ENCODE assay signal across 17 cellular contexts in the genomic region with DNA sequence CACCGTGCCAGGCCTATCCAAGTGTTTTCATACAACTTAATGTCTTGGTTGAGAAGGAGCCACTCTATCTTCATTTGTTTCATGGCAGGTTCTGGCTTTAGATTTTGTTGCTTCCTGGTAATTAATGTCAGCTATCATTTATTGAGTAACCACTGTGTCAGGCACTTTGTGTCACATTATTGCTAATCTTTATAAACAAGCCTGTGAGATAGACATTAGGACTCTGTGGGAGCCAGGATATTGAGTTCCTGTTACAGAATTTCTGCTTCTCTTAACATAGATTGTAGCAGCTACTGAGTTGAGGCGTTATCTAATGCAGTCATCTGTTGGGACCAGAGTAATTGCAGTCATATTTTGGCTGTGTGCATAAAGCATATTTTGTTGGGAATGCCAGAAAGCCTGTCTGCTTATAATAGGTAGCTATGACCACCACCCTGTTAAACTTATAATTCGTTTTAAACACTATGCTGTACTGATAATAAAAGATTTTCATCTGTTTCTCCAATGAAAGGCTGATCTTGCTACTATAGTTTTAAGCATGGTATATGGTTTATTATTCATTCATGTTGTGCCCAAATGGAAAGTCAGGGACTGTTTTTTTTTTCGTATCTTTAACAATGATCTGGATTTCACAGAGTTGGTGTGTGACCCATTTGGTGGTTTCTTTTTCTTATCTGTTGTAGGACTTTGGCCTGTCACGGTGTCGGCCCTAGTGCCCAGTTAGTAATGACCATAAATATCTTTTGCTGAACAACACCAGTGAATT. TPM values are rescaled to one million over a fixed set of nuclear protein-coding genes. Genes with fewer than 3 reads are reported as not detected.
DNase-seq lines count a peak whose midpoint lies in the region; ATAC-seq, FAIRE-seq and TF ChIP-seq lines count a peak whose summit lies in the region.
"Had no signal": no experiment of that assay in that cellular context is flagged by ENCODE, and none has a peak within 500 bp of the region (broad histone marks: within the 10 kb centered on the region; RNA-seq: fewer than 3 reads in every experiment).

No MANE protein-coding gene starts in this region.

- ATAC-seq in naive B cell (ENCODE audit: low read depth in 2 of 2) (no peak), HG02840 (IDR thresholded peaks at IDR 0.05; ENCODE audit: low FRiP score, unreplicated experiment) (no peak), GM19023 (IDR thresholded peaks at IDR 0.05; ENCODE audit: unreplicated experiment) (no peak)

- no peak for TF ChIP-seq CTCF in endothelial cell of umbilical vein (IDR thresholded peaks at IDR 0.05; ENCODE audit: extremely low read depth in 1 of 2, insufficient read depth in 1 of 2, low read depth in 1 of 2, low read length in 2 of 2)
- no peak for TF ChIP-seq CTCF in osteoblast (IDR thresholded peaks at IDR 0.05; ENCODE audit: extremely low read depth, low read depth, low read length)

- H3K36me3 Mint-ChIP-seq in naive B cell = peaks cover 20 to 26% of the 10 kb centered on the region in 2 donors
- H3K36me3 Mint-ChIP-seq in activated T-cell treated with anti-CD3 and anti-CD28 coated beads, Interleukin-2, amount 50 U/mL, for 24 hours (ENCODE audit: low read depth) = peaks cover 32% of the 10 kb centered on the region
- H3K36me3 Mint-ChIP-seq: natural killer cell had no signal

- no peaks in the 10 kb centered on the region for H3K9me1 ChIP-seq in endothelial cell of umbilical vein (replicated peaks; ENCODE audit: control insufficient read depth, extremely low read depth, insufficient read depth, low read length)

- H3K4me1 Mint-ChIP-seq in naive B cell = peaks cover 49 to 90% (median 87%) of the 10 kb centered on the region in 3 donors
- peaks cover 36% of the 10 kb centered on the region for H3K4me1 Mint-ChIP-seq in activated T-cell treated with anti-CD3 and anti-CD28 coated beads, Interleukin-2, amount 50 U/mL, for 24 hours (ENCODE audit: low read depth)

- POLR2A ChIA-PET in endothelial cell of umbilical vein (lab: Charles Lee) = no interaction called here

- DNase-seq in SK-N-MC (ENCODE audit: low read depth, low spot score) (no peak), endothelial cell of umbilical vein (ENCODE audit: low read depth, low spot score) (peak; percentile 26), naive B cell (no peak), osteoblast (ENCODE audit: insufficient read length, low spot score, missing footprints) (no peak)
- no peak for DNase-seq in activated T-cell treated with anti-CD3 and anti-CD28 coated beads, Interleukin-2, amount 50 U/mL, for 24 hours
- DNase-seq: activated CD8-positive, alpha-beta memory T cell treated with anti-CD3 and anti-CD28 coated beads, Interleukin-2, amount 50 U/mL, for 48 hours; cerebellar nuclear complex; COR-L47; Kasumi-1; natural killer cell; NCI-H1048; NCI-H524 treated with DMSO at 0.1 percent for 48 hours; Right ventricle myocardium superior; WERI-Rb-1 had no signal

- H3K4me3 ChIP-seq in SK-N-MC = no peak overlapping the region
- no peak overlapping the region for H3K4me3 ChIP-seq in endothelial cell of umbilical vein (replicated peaks in 1 of 3; ENCODE audit: insufficient read depth in 1 of 3, low read depth in 1 of 3, low read length in 3 of 3)
- H3K4me3 ChIP-seq in osteoblast (ENCODE audit: insufficient read depth, low read length) = no peak overlapping the region
- H3K4me3 ChIP-seq: lung had no signal

- H3K27ac Mint-ChIP-seq in naive B cell = peak overlapping the region in 5 of 6 donors; percentile 17 to 87 (median 32)
- no peak overlapping the region for H3K27ac Mint-ChIP-seq in activated T-cell treated with anti-CD3 and anti-CD28 coated beads, Interleukin-2, amount 50 U/mL, for 24 hours
- H3K27ac Mint-ChIP-seq: natural killer cell had no signal

- H3K4me2 ChIP-seq in endothelial cell of umbilical vein (ENCODE audit: insufficient read depth, low read length) (no peak overlapping the region), osteoblast (ENCODE audit: insufficient read depth, low read length) (no peak overlapping the region)

- H3K4me1 ChIP-seq in endothelial cell of umbilical vein (ENCODE audit: control insufficient read depth, extremely low read depth, insufficient read depth, low read length) = no peaks in the 10 kb centered on the region
- H3K4me1 ChIP-seq in osteoblast (ENCODE audit: insufficient read depth, low read length) = no peaks in the 10 kb centered on the region

- TF ChIP-seq POLR2A in endothelial cell of umbilical vein (IDR thresholded peaks at IDR 0.05; ENCODE audit: low read depth, low read length) = no peak

- H3K9me3 ChIP-seq in SK-N-MC (ENCODE audit: low read depth, low read length) = no peaks in the 10 kb centered on the region
- no peaks in the 10 kb centered on the region for H3K9me3 ChIP-seq in endothelial cell of umbilical vein (replicated peaks; ENCODE audit: control insufficient read depth, insufficient read depth, low read length)
- H3K9me3 ChIP-seq in osteoblast (ENCODE audit: low read depth, low read length) = no peaks in the 10 kb centered on the region

- CTCF ChIA-PET in endothelial cell of umbilical vein (lab: Charles Lee) = interaction anchor here (1.3 kb wide), 1 partner anchor 60 kb away, joined by 3 read pairs; no protein-coding TSS in a partner anchor

- no peaks in the 10 kb centered on the region for H3K27me3 Mint-ChIP-seq in naive B cell
- H3K27me3 Mint-ChIP-seq in activated T-cell treated with anti-CD3 and anti-CD28 coated beads, Interleukin-2, amount 50 U/mL, for 24 hours = no peaks in the 10 kb centered on the region

- H4K20me1 ChIP-seq in endothelial cell of umbilical vein (replicated peaks; ENCODE audit: control insufficient read depth, extremely low read depth, insufficient read depth, low read length) (no peaks in the 10 kb centered on the region), osteoblast (ENCODE audit: insufficient read depth, low read length) (peaks cover 43% of the 10 kb centered on the region)

- peak overlapping the region in 1 of 8 donors; percentile 3 for H3K4me3 Mint-ChIP-seq in naive B cell
- no peak overlapping the region for H3K4me3 Mint-ChIP-seq in activated T-cell treated with anti-CD3 and anti-CD28 coated beads, Interleukin-2, amount 50 U/mL, for 24 hours
- H3K4me3 Mint-ChIP-seq: natural killer cell had no signal

- H3K9ac ChIP-seq in SK-N-MC (ENCODE audit: insufficient read length) = no peak overlapping the region
- no peak overlapping the region for H3K9ac ChIP-seq in endothelial cell of umbilical vein (replicated peaks; ENCODE audit: extremely low read depth, insufficient read depth, low read length)

- H3K27me3 ChIP-seq in endothelial cell of umbilical vein (ENCODE audit: control insufficient read depth in 2 of 2, insufficient read depth in 2 of 2, low read length in 2 of 2) (no peaks in the 10 kb centered on the region), osteoblast (ENCODE audit: insufficient read depth, low read length) (no peaks in the 10 kb centered on the region)

- no peaks in the 10 kb centered on the region for H3K79me2 ChIP-seq in endothelial cell of umbilical vein (ENCODE audit: control insufficient read depth, insufficient read depth, low read length)
- H3K79me2 ChIP-seq in osteoblast (ENCODE audit: insufficient read depth, low read length) = peaks cover 99% of the 10 kb centered on the region

- no peak for FAIRE-seq in endothelial cell of umbilical vein (lab: Jason Lieb, UNC)

- intact Hi-C loops in endothelial cell of umbilical vein (cut with micrococcal nuclease) = no loop called here

- peak overlapping the region; percentile 67 for H3K27ac ChIP-seq in SK-N-MC
- H3K27ac ChIP-seq in endothelial cell of umbilical vein (ENCODE audit: insufficient read depth, low read depth, low read length) = no peak overlapping the region
- H3K27ac ChIP-seq in osteoblast (ENCODE audit: low read depth, low read length) = no peak overlapping the region
- H3K27ac ChIP-seq: WERI-Rb-1 had no signal

- dilution Hi-C loops in endothelial cell of umbilical vein (cut with MboI; ENCODE audit: extremely low pct_ligation_motif_present, low sequenced_read_pairs) = no loop called here

- H3K36me3 ChIP-seq in SK-N-MC (ENCODE audit: insufficient read depth, low read length) (peaks cover 34% of the 10 kb centered on the region), endothelial cell of umbilical vein (ENCODE audit: control insufficient read depth in 2 of 2, extremely low read depth in 1 of 2, insufficient read depth in 2 of 2, low read length in 2 of 2) (no peaks in the 10 kb centered on the region), osteoblast (ENCODE audit: insufficient read depth, low read length) (no peaks in the 10 kb centered on the region)
- H3K36me3 ChIP-seq: WERI-Rb-1 had no signal

- H2AFZ ChIP-seq in endothelial cell of umbilical vein (ENCODE audit: low read depth, low read length) = no peak overlapping the region
- no peak overlapping the region for H2AFZ ChIP-seq in osteoblast (ENCODE audit: low read length)

- BruUV-seq in endothelial cell of umbilical vein (replicated peaks; lab: Mats Ljungman, UMichigan) = no TSS peak

- no peaks in the 10 kb centered on the region for H3K9me3 Mint-ChIP-seq in naive B cell
- peaks cover 2% of the 10 kb centered on the region for H3K9me3 Mint-ChIP-seq in activated T-cell treated with anti-CD3 and anti-CD28 coated beads, Interleukin-2, amount 50 U/mL, for 24 hours
- H3K9me3 Mint-ChIP-seq: natural killer cell had no signal

TF ChIP-seq in endothelial cell of umbilical vein, 7 proteins besides CTCF, POLR2A, EP300 and RAD21 (continues in another document):
- TF ChIP-seq FOS (IDR thresholded peaks at IDR 0.05; ENCODE audit: borderline replicate concordance, insufficient read depth, low read length) (no peak), POLR2AphosphoS5 (IDR thresholded peaks at IDR 0.05; ENCODE audit: insufficient read depth, low read depth, low read length) (no peak), GATA2 (IDR thresholded peaks at IDR 0.05; ENCODE audit: insufficient read depth, insufficient read length, low read depth, low read length) (no peak), JUN (IDR thresholded peaks at IDR 0.05; ENCODE audit: borderline replicate concordance, insufficient read depth, insufficient read length, low read depth) (no peak)
- TF ChIP-seq, protein P1, sequence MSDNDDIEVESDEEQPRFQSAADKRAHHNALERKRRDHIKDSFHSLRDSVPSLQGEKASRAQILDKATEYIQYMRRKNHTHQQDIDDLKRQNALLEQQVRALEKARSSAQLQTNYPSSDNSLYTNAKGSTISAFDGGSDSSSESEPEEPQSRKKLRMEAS (IDR thresholded peaks at IDR 0.05; ENCODE audit: insufficient read depth, insufficient read length) = no peak

RNA-seq across cellular contexts. Expression of a gene that starts 19.6 kb away (rescaled TPM):
- total RNA-seq in endothelial cell of umbilical vein (26.6 and 28.5 TPM in 2 replicates), osteoblast (86.3 and 99.2 TPM in 2 replicates)
- polyA plus RNA-seq in endothelial cell of umbilical vein (11.4 and 13.3 TPM in 2 replicates), naive B cell (ENCODE audit: low read depth in 6 of 6) (100 to 1,000 TPM in 1 of 6 donors, 10 to 100 TPM in 4, 1 to 10 TPM in 1; 8.3 to 106 (median 65.8) TPM)
- polyA plus RNA-seq in endothelial cell of umbilical vein (2011; cell fraction: cytosol; rRNA removed) = 13.6 and 13.7 TPM in 2 replicates
- polyA plus RNA-seq in endothelial cell of umbilical vein (2011; cell fraction: nucleus; rRNA removed) = 38.6 and 40.2 TPM in 2 replicates
- polyA plus RNA-seq in endothelial cell of umbilical vein (2012) = 11.9 and 22.6 TPM in 2 replicates
- 24.3 and 28.2 TPM in 2 replicates for polyA minus RNA-seq in endothelial cell of umbilical vein
- polyA minus RNA-seq in endothelial cell of umbilical vein (2011; cell fraction: cytosol; rRNA and poly(A)+ RNA removed) = 92.7 TPM
- 39.8 and 54.1 TPM in 2 replicates for polyA minus RNA-seq in endothelial cell of umbilical vein (2011; cell fraction: nucleus; rRNA and poly(A)+ RNA removed)
